In genomic region chr17:7988750-7989178, GRCh38 we compare ENCODE assay signal across 8 cellular contexts. TPM values are rescaled to one million over a fixed set of nuclear protein-coding genes. Genes with fewer than 3 reads are reported as not detected.
DNase-seq lines count a peak whose midpoint lies in the region; ATAC-seq, FAIRE-seq and TF ChIP-seq lines count a peak whose summit lies in the region.

No MANE protein-coding gene starts in this region.

- H3K4me1 Mint-ChIP-seq in activated B cell treated with CpG ODN at 0.5 μM for 24 hours (peaks cover 17% of the 10 kb centered on the region), endothelial cell (ENCODE audit: unreplicated experiment) (no peaks in the 10 kb centered on the region)

- POLR2A ChIA-PET in activated B cell treated with CpG ODN at 0.5 μM for 24 hours (lab: Charles Lee) = interaction anchor here (0.7 to 2.5 kb wide), 11 partner anchors 57 to 595 kb away, joined by 3 to 24 read pairs (median 4); partner anchors contain the start of genes CNTROB, NAA38, RNF227 and TRAPPC1

- H3K27me3 Mint-ChIP-seq in activated B cell treated with CpG ODN at 0.5 μM for 24 hours = peaks cover 12% of the 10 kb centered on the region
- no peaks in the 10 kb centered on the region for H3K27me3 Mint-ChIP-seq in endothelial cell (ENCODE audit: unreplicated experiment)

- TF ChIP-seq CTCF in GM20000 (IDR thresholded peaks at IDR 0.05; ENCODE audit: extremely low read depth, missing control alignments) (no peak), activated B cell treated with CpG ODN at 0.5 μM for 24 hours (IDR thresholded peaks at IDR 0.05) (no peak), endothelial cell (IDR thresholded peaks at IDR 0.05; ENCODE audit: unreplicated experiment) (peak; percentile 70)

- CTCF ChIA-PET in activated B cell treated with CpG ODN at 0.5 μM for 24 hours (lab: Charles Lee) = interaction anchor here (0.7 to 6.7 kb wide), 22 partner anchors 10 to 245 kb away, joined by 3 to 90 read pairs (median 5); partner anchors contain the start of genes CNTROB, NAA38, RNF227 and TRAPPC1

- H3K9me3 Mint-ChIP-seq in activated B cell treated with CpG ODN at 0.5 μM for 24 hours (no peaks in the 10 kb centered on the region), endothelial cell (ENCODE audit: unreplicated experiment) (no peaks in the 10 kb centered on the region)

- peak overlapping the region; percentile 77 for H3K4me3 Mint-ChIP-seq in activated B cell treated with CpG ODN at 0.5 μM for 24 hours
- no peak overlapping the region for H3K4me3 Mint-ChIP-seq in endothelial cell (ENCODE audit: unreplicated experiment)

- H3K27ac Mint-ChIP-seq in activated B cell treated with CpG ODN at 0.5 μM for 24 hours = peak overlapping the region; percentile 75
- H3K27ac Mint-ChIP-seq in endothelial cell (ENCODE audit: unreplicated experiment) = no peak overlapping the region

- no peaks in the 10 kb centered on the region for H3K36me3 Mint-ChIP-seq in activated B cell treated with CpG ODN at 0.5 μM for 24 hours (ENCODE audit: low read depth)
- H3K36me3 Mint-ChIP-seq in endothelial cell (ENCODE audit: low read depth, unreplicated experiment) = no peaks in the 10 kb centered on the region

- no peak for FAIRE-seq in urothelium cell line (lab: Jason Lieb, UNC)

- DNase-seq in Ammon's horn (ENCODE audit: low spot score) (peak; percentile 77), GM20000 (ENCODE audit: low spot score) (peak; percentile 81), NCI-H2196 (lab: John Stamatoyannopoulos, UW; ENCODE audit: unreplicated experiment) (peak; percentile 75), activated B cell treated with CpG ODN at 0.5 μM for 24 hours (no peak), endothelial cell (ENCODE audit: low spot score) (peak; percentile 60), myocyte (ENCODE audit: low read depth) (peak; percentile 91), urothelium cell line (ENCODE audit: low spot score) (peak; percentile 32)

- ATAC-seq in activated B cell treated with CpG ODN at 0.5 μM for 24 hours (ENCODE audit: low read depth) = peak; percentile 53
- ATAC-seq in GM18867 (IDR thresholded peaks at IDR 0.05; ENCODE audit: unreplicated experiment) = no peak

- intact Hi-C loops in activated B cell treated with CpG ODN at 0.5 μM for 24 hours (cut with micrococcal nuclease) = no loop called here

RNA-seq across cellular contexts. Expression of gene GUCY2D, which starts 13.7 kb away (rescaled TPM):
- total RNA-seq in activated B cell treated with CpG ODN at 0.5 μM for 24 hours (not detected in 2 replicates), endothelial cell (ENCODE audit: unreplicated experiment) (not detected), myocyte (not detected in 2 replicates)
- polyA plus RNA-seq in myocyte (2012) = not detected

RNA-seq across cellular contexts. Expression of gene ALOX15B, which starts 50.1 kb away (rescaled TPM):
- total RNA-seq in activated B cell treated with CpG ODN at 0.5 μM for 24 hours = not detected in 2 replicates
- total RNA-seq in endothelial cell (ENCODE audit: unreplicated experiment) = 0.13 TPM
- total RNA-seq in myocyte = not detected in 2 replicates
- not detected for polyA plus RNA-seq in myocyte (2012)

RNA-seq across cellular contexts. Expression of gene CNTROB, which starts 56.8 kb away (rescaled TPM):
- total RNA-seq in activated B cell treated with CpG ODN at 0.5 μM for 24 hours (23.0 and 24.6 TPM in 2 replicates), endothelial cell (ENCODE audit: unreplicated experiment) (32.6 TPM), myocyte (11.3 and 14.1 TPM in 2 replicates)
- 26.7 TPM for polyA plus RNA-seq in myocyte (2012)

RNA-seq across cellular contexts. Expression of gene TRAPPC1, which starts 57.0 kb away (rescaled TPM):
- total RNA-seq in activated B cell treated with CpG ODN at 0.5 μM for 24 hours (129 and 167 TPM in 2 replicates), endothelial cell (ENCODE audit: unreplicated experiment) (171 TPM), myocyte (27.8 and 28.6 TPM in 2 replicates)
- 269 TPM for polyA plus RNA-seq in myocyte (2012)

RNA-seq across cellular contexts. Expression of gene KCNAB3, which starts 59.1 kb away (rescaled TPM):
- 10.8 and 12.9 TPM in 2 replicates for total RNA-seq in activated B cell treated with CpG ODN at 0.5 μM for 24 hours
- 1.6 TPM for total RNA-seq in endothelial cell (ENCODE audit: unreplicated experiment)
- total RNA-seq in myocyte = 0.10 and 0.53 TPM in 2 replicates
- 0.59 TPM for polyA plus RNA-seq in myocyte (2012)
